14 cellular contexts compared by ENCODE assay signal in the genomic region with DNA sequence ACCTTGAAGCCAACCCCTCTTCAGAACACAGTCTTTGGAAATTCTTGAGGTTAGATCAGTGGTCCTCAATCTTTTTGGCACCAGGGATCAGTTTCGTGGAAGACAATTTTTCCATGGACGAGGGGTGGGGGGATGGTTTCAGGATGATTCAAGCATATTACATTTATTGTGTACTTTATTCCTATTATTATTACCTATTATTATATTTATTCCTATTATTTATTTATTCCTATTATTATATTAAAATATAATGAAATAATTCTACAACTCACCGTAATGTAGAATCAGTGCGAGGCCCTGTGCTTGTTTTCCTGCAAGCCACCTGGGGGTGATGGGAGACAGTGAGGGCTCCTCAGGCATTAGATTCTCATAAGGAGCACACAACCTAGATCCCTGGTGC. TPM values are rescaled to one million over a fixed set of nuclear protein-coding genes. Genes with fewer than 3 reads are reported as not detected.
A peak's percentile ranks its signal among the peaks of the same experiment; 100 is the strongest.
DNase-seq lines count a peak whose midpoint lies in the region; ATAC-seq and TF ChIP-seq lines count a peak whose summit lies in the region.
"Had no signal": no experiment of that assay in that cellular context is flagged by ENCODE, and none has a peak within 500 bp of the region (broad histone marks: within the 10 kb centered on the region; RNA-seq: fewer than 3 reads in every experiment).

No MANE protein-coding gene starts in this region.

- H3K27ac Mint-ChIP-seq in activated CD4-positive, alpha-beta T cell treated with anti-CD3 and anti-CD28 coated beads, Interleukin-2, amount 10 ng/mL, durations not matched to agents 7 days and 5 days, result peak overlapping the region; percentile 93
- no peak overlapping the region for H3K27ac Mint-ChIP-seq in activated CD4-positive, alpha-beta T cell treated with anti-CD3 and anti-CD28 coated beads, Interleukin-2, amount 10 ng/mL, durations not matched to agents 24 days and 14 days
- H3K27ac Mint-ChIP-seq in CD4-positive, alpha-beta T cell, result peak overlapping the region; percentile 61
- peak overlapping the region; percentile 57; the same call in 1 of the 2 replicates for H3K27ac Mint-ChIP-seq in WTC11
- H3K27ac Mint-ChIP-seq: GM23338 had no signal

- no peak for TF ChIP-seq CTCF in CD4-positive, alpha-beta T cell (IDR thresholded peaks at IDR 0.05)
- no peak for TF ChIP-seq CTCF in WTC11 (IDR thresholded peaks at IDR 0.05)

- H3K27ac ChIP-seq in CD4-positive, alpha-beta T cell (ENCODE audit: low read depth, low read length), result no peak overlapping the region

- no peaks in the 10 kb centered on the region for H3K9me3 ChIP-seq in CD4-positive, alpha-beta T cell (ENCODE audit: control insufficient read depth, low read length)

- DNase-seq in activated CD4-positive, alpha-beta T cell treated with anti-CD3 and anti-CD28 coated beads, Interleukin-2, amount 10 ng/mL, durations not matched to agents 7 days and 5 days, result no peak
- no peak for DNase-seq in activated CD4-positive, alpha-beta T cell treated with anti-CD3 and anti-CD28 coated beads, Interleukin-2, amount 10 ng/mL, durations not matched to agents 24 days and 14 days
- no peak for DNase-seq in CD4-positive, alpha-beta T cell
- no peak for DNase-seq in WTC11 (ENCODE audit: low spot score)
- DNase-seq in mesenteric fat pad (ENCODE audit: low spot score), result peak; percentile 2
- no peak for DNase-seq in NAMALWA (ENCODE audit: low spot score)
- no peak for DNase-seq in NCI-H69 (lab: John Stamatoyannopoulos, UW)
- no peak for DNase-seq in KG1 (lab: John Stamatoyannopoulos, UW)
- DNase-seq: ACHN; C1 segment of cervical spinal cord; CD4-positive, alpha-beta memory T cell; DMS79; H7 had no signal

- intact Hi-C loops in activated CD4-positive, alpha-beta T cell treated with anti-CD3 and anti-CD28 coated beads, Interleukin-2, amount 10 ng/mL, durations not matched to agents 24 days and 14 days (cut with micrococcal nuclease), result loop anchor here (2.0 to 5.0 kb wide), 2 partner anchors 82 to 640 kb away; no protein-coding TSS in a partner anchor
- intact Hi-C loops in CD4-positive, alpha-beta T cell (cut with DNase I, micrococcal nuclease), result no loop called here

- POLR2A ChIA-PET in activated CD4-positive, alpha-beta T cell treated with anti-CD3 and anti-CD28 coated beads, Interleukin-2, amount 10 ng/mL, durations not matched to agents 7 days and 5 days (lab: Charles Lee), result no interaction called here
- POLR2A ChIA-PET in CD4-positive, alpha-beta T cell (lab: Charles Lee), result interaction anchor here (0.9 to 3.2 kb wide), 2 partner anchors 17 to 285 kb away, joined by 3 to 27 read pairs; partner anchors contain the start of gene CAMK1D
- POLR2A ChIA-PET in WTC11 (lab: Charles Lee), result no interaction called here

- H3K4me3 Mint-ChIP-seq in activated CD4-positive, alpha-beta T cell treated with anti-CD3 and anti-CD28 coated beads, Interleukin-2, amount 10 ng/mL, durations not matched to agents 7 days and 5 days, result no peak overlapping the region
- no peak overlapping the region for H3K4me3 Mint-ChIP-seq in activated CD4-positive, alpha-beta T cell treated with anti-CD3 and anti-CD28 coated beads, Interleukin-2, amount 10 ng/mL, durations not matched to agents 24 days and 14 days
- no peak overlapping the region for H3K4me3 Mint-ChIP-seq in CD4-positive, alpha-beta T cell
- no peak overlapping the region for H3K4me3 Mint-ChIP-seq in WTC11
- H3K4me3 Mint-ChIP-seq: CD4-positive, alpha-beta memory T cell; GM23338 had no signal

- no peak for ATAC-seq in CD4-positive, alpha-beta T cell (ENCODE audit: poor library complexity)
- no peak for ATAC-seq in WTC11
- ATAC-seq: GM23338 had no signal

- H3K9me3 Mint-ChIP-seq in activated CD4-positive, alpha-beta T cell treated with anti-CD3 and anti-CD28 coated beads, Interleukin-2, amount 10 ng/mL, durations not matched to agents 7 days and 5 days, result peaks cover 3% of the 10 kb centered on the region
- H3K9me3 Mint-ChIP-seq in activated CD4-positive, alpha-beta T cell treated with anti-CD3 and anti-CD28 coated beads, Interleukin-2, amount 10 ng/mL, durations not matched to agents 24 days and 14 days, result no peaks in the 10 kb centered on the region
- no peaks in the 10 kb centered on the region for H3K9me3 Mint-ChIP-seq in CD4-positive, alpha-beta T cell
- no peaks in the 10 kb centered on the region for H3K9me3 Mint-ChIP-seq in WTC11
- H3K9me3 Mint-ChIP-seq: CD4-positive, alpha-beta memory T cell; GM23338 had no signal

- H3K27me3 Mint-ChIP-seq in activated CD4-positive, alpha-beta T cell treated with anti-CD3 and anti-CD28 coated beads, Interleukin-2, amount 10 ng/mL, durations not matched to agents 7 days and 5 days, result no peaks in the 10 kb centered on the region
- no peaks in the 10 kb centered on the region for H3K27me3 Mint-ChIP-seq in activated CD4-positive, alpha-beta T cell treated with anti-CD3 and anti-CD28 coated beads, Interleukin-2, amount 10 ng/mL, durations not matched to agents 24 days and 14 days
- no peaks in the 10 kb centered on the region for H3K27me3 Mint-ChIP-seq in CD4-positive, alpha-beta T cell
- H3K27me3 Mint-ChIP-seq in WTC11 (ENCODE audit: low read depth), result no peaks in the 10 kb centered on the region
- H3K27me3 Mint-ChIP-seq: CD4-positive, alpha-beta memory T cell had no signal

- CTCF ChIA-PET in activated CD4-positive, alpha-beta T cell treated with anti-CD3 and anti-CD28 coated beads, Interleukin-2, amount 10 ng/mL, durations not matched to agents 7 days and 5 days (lab: Charles Lee), result interaction anchor here (1.0 to 1.2 kb wide), 2 partner anchors 11 to 294 kb away, joined by 3 read pairs; no protein-coding TSS in a partner anchor
- CTCF ChIA-PET in CD4-positive, alpha-beta T cell (lab: Charles Lee), result no interaction called here
- CTCF ChIA-PET in WTC11 (lab: Charles Lee), result no interaction called here

- peaks cover 4% of the 10 kb centered on the region for H3K36me3 Mint-ChIP-seq in activated CD4-positive, alpha-beta T cell treated with anti-CD3 and anti-CD28 coated beads, Interleukin-2, amount 10 ng/mL, durations not matched to agents 7 days and 5 days (ENCODE audit: low read depth)
- H3K36me3 Mint-ChIP-seq in activated CD4-positive, alpha-beta T cell treated with anti-CD3 and anti-CD28 coated beads, Interleukin-2, amount 10 ng/mL, durations not matched to agents 24 days and 14 days (ENCODE audit: low read depth), result no peaks in the 10 kb centered on the region
- H3K36me3 Mint-ChIP-seq in CD4-positive, alpha-beta T cell (ENCODE audit: low read depth), result peaks cover 4% of the 10 kb centered on the region
- no peaks in the 10 kb centered on the region for H3K36me3 Mint-ChIP-seq in WTC11

- H3K4me1 Mint-ChIP-seq in activated CD4-positive, alpha-beta T cell treated with anti-CD3 and anti-CD28 coated beads, Interleukin-2, amount 10 ng/mL, durations not matched to agents 7 days and 5 days, result peaks cover 32% of the 10 kb centered on the region
- peaks cover 17% of the 10 kb centered on the region for H3K4me1 Mint-ChIP-seq in activated CD4-positive, alpha-beta T cell treated with anti-CD3 and anti-CD28 coated beads, Interleukin-2, amount 10 ng/mL, durations not matched to agents 24 days and 14 days
- peaks cover 32% of the 10 kb centered on the region for H3K4me1 Mint-ChIP-seq in CD4-positive, alpha-beta T cell (ENCODE audit: low read depth)
- no peaks in the 10 kb centered on the region; the same call in 1 of the 2 replicates for H3K4me1 Mint-ChIP-seq in WTC11
- H3K4me1 Mint-ChIP-seq: GM23338 had no signal

- no peaks in the 10 kb centered on the region for H3K27me3 ChIP-seq in CD4-positive, alpha-beta T cell (ENCODE audit: control insufficient read depth, insufficient read depth, low read length)

TF ChIP-seq in WTC11, 78 proteins besides CTCF, POLR2A, EP300 and RAD21:
- TF ChIP-seq HMGA2 (CRISPR knock-in tag; IDR thresholded peaks at IDR 0.05) (peak; percentile 92), FOXP4 (CRISPR knock-in tag; IDR thresholded peaks at IDR 0.05) (no peak)
- TF ChIP-seq, protein P1, sequence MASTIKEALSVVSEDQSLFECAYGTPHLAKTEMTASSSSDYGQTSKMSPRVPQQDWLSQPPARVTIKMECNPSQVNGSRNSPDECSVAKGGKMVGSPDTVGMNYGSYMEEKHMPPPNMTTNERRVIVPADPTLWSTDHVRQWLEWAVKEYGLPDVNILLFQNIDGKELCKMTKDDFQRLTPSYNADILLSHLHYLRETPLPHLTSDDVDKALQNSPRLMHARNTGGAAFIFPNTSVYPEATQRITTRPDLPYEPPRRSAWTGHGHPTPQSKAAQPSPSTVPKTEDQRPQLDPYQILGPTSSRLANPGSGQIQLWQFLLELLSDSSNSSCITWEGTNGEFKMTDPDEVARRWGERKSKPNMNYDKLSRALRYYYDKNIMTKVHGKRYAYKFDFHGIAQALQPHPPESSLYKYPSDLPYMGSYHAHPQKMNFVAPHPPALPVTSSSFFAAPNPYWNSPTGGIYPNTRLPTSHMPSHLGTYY (CRISPR knock-in tag; IDR thresholded peaks at IDR 0.05), result no peak

RNA-seq across cellular contexts. Expression of gene CAMK1D, which starts 17.9 kb away (rescaled TPM):
- 10 to 100 TPM; 15.4 to 15.5 TPM for total RNA-seq in activated CD4-positive, alpha-beta T cell treated with anti-CD3 and anti-CD28 coated beads, Interleukin-2, amount 10 ng/mL, durations not matched to agents 7 days and 5 days
- 5.6 and 6.6 TPM in 2 replicates for total RNA-seq in activated CD4-positive, alpha-beta T cell treated with anti-CD3 and anti-CD28 coated beads, Interleukin-2, amount 10 ng/mL, durations not matched to agents 24 days and 14 days
- total RNA-seq in CD4-positive, alpha-beta T cell, result 10 to 100 TPM; 28.8 to 35.3 TPM
- 7.9 to 10.2 TPM (median 8.0 TPM) in 3 replicates for total RNA-seq in WTC11 (2021)
- 16.5 TPM for total RNA-seq in mesenteric fat pad
